Comparison of ENCODE assay signal across 12 cellular contexts in genomic region chr2:63843791-63844190, GRCh38. TPM values are rescaled to one million over a fixed set of nuclear protein-coding genes. Genes with fewer than 3 reads are reported as not detected.
DNase-seq lines count a peak whose midpoint lies in the region; ATAC-seq and TF ChIP-seq lines count a peak whose summit lies in the region.
"Had no signal": no experiment of that assay in that cellular context is flagged by ENCODE, and none has a peak within 500 bp of the region (broad histone marks: within the 10 kb centered on the region; RNA-seq: fewer than 3 reads in every experiment).

No MANE protein-coding gene starts in this region.

- H3K4me2 ChIP-seq in OCI-LY7 (ENCODE audit: low read length), result peak overlapping the region; percentile 92
- no peak overlapping the region for H3K4me2 ChIP-seq in neural cell (ENCODE audit: low read length)

- no peak overlapping the region for H3K27ac ChIP-seq in CD4-positive, alpha-beta memory T cell (ENCODE audit: low read depth, low read length)
- H3K27ac ChIP-seq in OCI-LY7 (ENCODE audit: low read depth, low read length, poor library complexity, severe bottlenecking), result no peak overlapping the region
- no peak overlapping the region for H3K27ac ChIP-seq in endodermal cell (ENCODE audit: low read depth, low read length)
- H3K27ac ChIP-seq in neural cell (ENCODE audit: low read length), result no peak overlapping the region
- no peak overlapping the region for H3K27ac ChIP-seq in Peyer's patch
- no peak overlapping the region for H3K27ac ChIP-seq in prostate gland

- CTCF ChIA-PET in CD4-positive, alpha-beta memory T cell (lab: Charles Lee; ENCODE audit: partially characterized antibody), result interaction anchor here (3.8 to 4.1 kb wide), 2 partner anchors 11 to 17 kb away, joined by 23 to 37 read pairs; no protein-coding TSS in a partner anchor
- CTCF ChIA-PET in OCI-LY7 (lab: Charles Lee; ENCODE audit: unreplicated experiment), result no interaction called here

- no peak for TF ChIP-seq POLR2A in Peyer's patch (IDR thresholded peaks at IDR 0.05)
- TF ChIP-seq POLR2A in prostate gland (IDR thresholded peaks at IDR 0.05), result no peak

- POLR2A ChIA-PET in CD4-positive, alpha-beta memory T cell (lab: Charles Lee; ENCODE audit: partially characterized antibody), result interaction anchor here (0.6 to 3.9 kb wide), 4 partner anchors 13 to 303 kb away, joined by 3 to 113 read pairs (median 4); partner anchors contain the start of genes MDH1 and WDPCP
- POLR2A ChIA-PET in OCI-LY7 (lab: Charles Lee), result interaction anchor here (0.6 to 3.3 kb wide), 5 partner anchors 14 to 41 kb away, joined by 3 to 22 read pairs (median 7); no protein-coding TSS in a partner anchor

- H3K4me1 Mint-ChIP-seq in CD4-positive, alpha-beta memory T cell, result peaks cover 47 to 82% (median 63%) of the 10 kb centered on the region in 4 donors
- peaks cover 58% of the 10 kb centered on the region for H3K4me1 Mint-ChIP-seq in endodermal cell

- H4K20me1 ChIP-seq in OCI-LY7 (ENCODE audit: insufficient read depth, low read length), result peaks cover 28% of the 10 kb centered on the region
- H4K20me1 ChIP-seq in neural cell (ENCODE audit: insufficient read depth), result no peaks in the 10 kb centered on the region

- H3K4me3 Mint-ChIP-seq in CD4-positive, alpha-beta memory T cell, result peak overlapping the region; percentile 9 to 98 (median 50)
- peak overlapping the region; percentile 98 for H3K4me3 Mint-ChIP-seq in endodermal cell

- H3K4me3 ChIP-seq in CD4-positive, alpha-beta memory T cell (ENCODE audit: low read length in 2 of 2), result no peak overlapping the region
- H3K4me3 ChIP-seq in OCI-LY7 (ENCODE audit: low read depth, low read length, poor library complexity, severe bottlenecking), result peak overlapping the region; percentile 79
- peak overlapping the region; percentile 94 for H3K4me3 ChIP-seq in endodermal cell (ENCODE audit: low read length)
- H3K4me3 ChIP-seq in neural cell (ENCODE audit: low read length), result peak overlapping the region; percentile 90
- peak overlapping the region in 1 of 4 donors; percentile 75 for H3K4me3 ChIP-seq in Peyer's patch
- no peak overlapping the region for H3K4me3 ChIP-seq in prostate gland

- intact Hi-C loops in CD4-positive, alpha-beta memory T cell (cut with micrococcal nuclease), result loop anchor here (5.0 kb wide), 4 partner anchors 174 to 1646 kb away; partner anchors contain the start of genes B3GNT2 and VPS54
- intact Hi-C loops in OCI-LY7 (cut with micrococcal nuclease; ENCODE audit: unreplicated experiment) (loop anchor here (5.0 kb wide), 1 partner anchor 256 kb away; the partner anchor contains the start of genes MDH1 and WDPCP), prostate gland (cut with DNase I) (no loop called here)

- H3K9ac ChIP-seq in endodermal cell (ENCODE audit: extremely low read depth, low read length, poor library complexity, severe bottlenecking) (no peak overlapping the region), neural cell (ENCODE audit: low read length) (no peak overlapping the region)

- no peak for TF ChIP-seq EP300 in neural cell (conservative IDR thresholded peaks at IDR 0.05; ENCODE audit: poor library complexity, severe bottlenecking)

- WGBS in endodermal cell (ENCODE audit: insufficient coverage in 1 of 2, insufficient read length in 1 of 2), 2 experiments, result 53 to 57% methylated on average over 1 to 2 of the region's 2 CpGs
- 92% methylated on average over 2 of the region's 2 CpGs for WGBS in prostate gland

- no peak for DNase-seq in CD4-positive, alpha-beta memory T cell
- DNase-seq in OCI-LY7 (ENCODE audit: low spot score), result no peak
- no peak for DNase-seq in endodermal cell
- DNase-seq in NCI-H446 treated with DMSO at 0.1 percent for 48 hours (lab: John Stamatoyannopoulos, UW), result no peak
- no peak for DNase-seq in Peyer's patch
- no peak for DNase-seq in prostate gland (ENCODE audit: low spot score)
- DNase-seq: GDM1; islet precursor cell; NCI-H2171; stimulated activated CD4-positive, alpha-beta T cell treated with anti-CD3 and anti-CD28 coated beads, Interleukin-1b, Interleukin-23, amount 100 ng/mL, for 48 hours had no signal

- H3K9me2 ChIP-seq in OCI-LY7 (ENCODE audit: insufficient read depth, low read length) (no peaks in the 10 kb centered on the region), neural cell (ENCODE audit: insufficient read depth, low read length) (no peaks in the 10 kb centered on the region)

- no peaks in the 10 kb centered on the region for H3K27me3 Mint-ChIP-seq in CD4-positive, alpha-beta memory T cell
- H3K27me3 Mint-ChIP-seq in endodermal cell (ENCODE audit: insufficient read depth), result no peaks in the 10 kb centered on the region

- BruUV-seq in OCI-LY7 (replicated peaks; lab: Mats Ljungman, UMichigan), result no TSS peak

- TF ChIP-seq CTCF in OCI-LY7 (conservative IDR thresholded peaks at IDR 0.05; ENCODE audit: low read length) (no peak), endodermal cell (conservative IDR thresholded peaks at IDR 0.05) (no peak), neural cell (IDR thresholded peaks at IDR 0.05; ENCODE audit: poor library complexity, severe bottlenecking) (no peak), Peyer's patch (IDR thresholded peaks at IDR 0.05) (no peak), prostate gland (IDR thresholded peaks at IDR 0.05) (no peak)

- H3K9me3 Mint-ChIP-seq in CD4-positive, alpha-beta memory T cell, result peaks cover 0 to 5% (median 0%) of the 10 kb centered on the region in 8 donors
- no peaks in the 10 kb centered on the region for H3K9me3 Mint-ChIP-seq in endodermal cell

- no peak for ATAC-seq in GM19463 (IDR thresholded peaks at IDR 0.05; ENCODE audit: unreplicated experiment)

- TF ChIP-seq RAD21 in neural cell (conservative IDR thresholded peaks at IDR 0.05), result no peak

- no peaks in the 10 kb centered on the region for H3K27me3 ChIP-seq in CD4-positive, alpha-beta memory T cell (ENCODE audit: insufficient read depth, low read length)
- H3K27me3 ChIP-seq in endodermal cell (ENCODE audit: control insufficient read depth, insufficient read depth, low read length, poor library complexity, severe bottlenecking) (no peaks in the 10 kb centered on the region), neural cell (ENCODE audit: insufficient read depth, low read depth, low read length) (no peaks in the 10 kb centered on the region), Peyer's patch (no peaks in the 10 kb centered on the region), prostate gland (replicated peaks; ENCODE audit: insufficient read depth) (no peaks in the 10 kb centered on the region)

- H2AFZ ChIP-seq in OCI-LY7 (ENCODE audit: low read length), result no peak overlapping the region
- H2AFZ ChIP-seq in neural cell (ENCODE audit: low read depth, low read length), result no peak overlapping the region

- peak overlapping the region in 5 of 7 donors; percentile 21 to 95 (median 49) for H3K27ac Mint-ChIP-seq in CD4-positive, alpha-beta memory T cell
- H3K27ac Mint-ChIP-seq in endodermal cell, result no peak overlapping the region

- no peaks in the 10 kb centered on the region for H3F3A ChIP-seq in neural cell (ENCODE audit: insufficient read depth, low read length, poor library complexity, severe bottlenecking)

- H3K36me3 Mint-ChIP-seq in CD4-positive, alpha-beta memory T cell, result peaks cover 13 to 24% of the 10 kb centered on the region in 2 donors
- no peaks in the 10 kb centered on the region for H3K36me3 Mint-ChIP-seq in endodermal cell (ENCODE audit: low read depth)

- H3K36me3 ChIP-seq in CD4-positive, alpha-beta memory T cell (ENCODE audit: insufficient read depth, low read length), result no peaks in the 10 kb centered on the region
- H3K36me3 ChIP-seq in OCI-LY7 (ENCODE audit: insufficient read depth, low read length) (peaks cover 42% of the 10 kb centered on the region), endodermal cell (ENCODE audit: control insufficient read depth, insufficient read depth, low read length) (no peaks in the 10 kb centered on the region), neural cell (ENCODE audit: insufficient read depth, low read length) (no peaks in the 10 kb centered on the region), Peyer's patch (no peaks in the 10 kb centered on the region), prostate gland (no peaks in the 10 kb centered on the region)

- H3K79me2 ChIP-seq in OCI-LY7 (ENCODE audit: insufficient read depth, low read depth, low read length) (peaks cover 70% of the 10 kb centered on the region), neural cell (replicated peaks; ENCODE audit: insufficient read depth, low read length) (peaks cover 34% of the 10 kb centered on the region)

- H3K9me3 ChIP-seq in CD4-positive, alpha-beta memory T cell (ENCODE audit: control insufficient read depth in 1 of 2, low read length in 2 of 2), result no peaks in the 10 kb centered on the region
- H3K9me3 ChIP-seq in OCI-LY7 (ENCODE audit: low read length) (no peaks in the 10 kb centered on the region), endodermal cell (ENCODE audit: control insufficient read depth, low read length) (no peaks in the 10 kb centered on the region), neural cell (ENCODE audit: low read length) (no peaks in the 10 kb centered on the region), Peyer's patch (no peaks in the 10 kb centered on the region), prostate gland (no peaks in the 10 kb centered on the region)

- peaks cover 51% of the 10 kb centered on the region for H3K4me1 ChIP-seq in CD4-positive, alpha-beta memory T cell (ENCODE audit: insufficient read depth, low read length)
- H3K4me1 ChIP-seq in OCI-LY7 (ENCODE audit: insufficient read depth, low read length, poor library complexity, severe bottlenecking) (peaks cover 39% of the 10 kb centered on the region), endodermal cell (ENCODE audit: control insufficient read depth, insufficient read depth, low read length) (no peaks in the 10 kb centered on the region), Peyer's patch (peaks cover 0 to 28% (median 0%) of the 10 kb centered on the region in 4 donors), prostate gland (replicated peaks) (no peaks in the 10 kb centered on the region)

TF ChIP-seq in neural cell, 6 proteins besides CTCF, POLR2A, EP300 and RAD21 (continues in another document):
- no peak for TF ChIP-seq MXI1 (conservative IDR thresholded peaks at IDR 0.05; ENCODE audit: poor library complexity, severe bottlenecking)
- TF ChIP-seq POLR2AphosphoS5 (IDR thresholded peaks at IDR 0.05), result no peak
- TF ChIP-seq TAF1 (IDR thresholded peaks at IDR 0.05; ENCODE audit: low read depth), result no peak

RNA-seq across cellular contexts. Expression of gene UGP2, which starts 2.1 kb away (rescaled TPM):
- total RNA-seq in CD4-positive, alpha-beta memory T cell, result 10 to 100 TPM; 77.6 to 92.7 TPM
- polyA plus RNA-seq in CD4-positive, alpha-beta memory T cell, result 100 to 1,000 TPM; 137 to 224 TPM
- total RNA-seq in OCI-LY7 (2014; rRNA removed; shearing (Covaris generic)), result 53.7 and 56.9 TPM in 2 replicates
- total RNA-seq in OCI-LY7 (2022) (71.4 and 91.4 TPM in 2 replicates), endodermal cell (100 to 1,000 TPM; 104 to 136 TPM), Peyer's patch (100 to 1,000 TPM in 2 of 4 donors, 10 to 100 TPM in 2; 85.4 to 125 (median 106) TPM), prostate gland (10 to 100 TPM; 57.3 to 68.6 TPM)
- 118 TPM for polyA plus RNA-seq in endodermal cell (2013, experiment 1 of 2)
- 86.8 TPM for polyA plus RNA-seq in endodermal cell (2013, experiment 2 of 2)
- polyA plus RNA-seq in neural cell, result 51.7 and 55.6 TPM in 2 replicates
- polyA minus RNA-seq in neural cell, result 55.5 and 57.9 TPM in 2 replicates

Comparison
In these comparisons a context has a peak if more than half of its experiments do, and no peak if none do; other contexts are left out.
1. H3K4me3 ChIP-seq: peak in OCI-LY7 (single experiment), endodermal cell (single experiment) and neural cell (single experiment); none in CD4-positive, alpha-beta memory T cell (0 of 2) and prostate gland (0 of 2).